Comparison of ENCODE assay signal across 8 cellular contexts in genomic region chr3:197748597-197749314, GRCh38. TPM values are rescaled to one million over a fixed set of nuclear protein-coding genes. Genes with fewer than 3 reads are reported as not detected.
DNase-seq lines count a peak whose midpoint lies in the region; ATAC-seq and TF ChIP-seq lines count a peak whose summit lies in the region.

No MANE protein-coding gene starts in this region.

- no peaks in the 10 kb centered on the region for H3K27me3 ChIP-seq in subcutaneous abdominal adipose tissue (ENCODE audit: control insufficient read depth in 5 of 5, insufficient read depth in 4 of 5, low read length in 5 of 5)

- peaks cover 2% of the 10 kb centered on the region for H3K36me3 Mint-ChIP-seq in activated CD4-positive, alpha-beta T cell treated with anti-CD3 and anti-CD28 coated beads, Interleukin-2, amount 10 ng/mL, durations not matched to agents 24 days and 14 days (ENCODE audit: low read depth)
- no peaks in the 10 kb centered on the region for H3K36me3 Mint-ChIP-seq in activated CD8-positive, alpha-beta T cell treated with anti-CD3 and anti-CD28 coated beads for 36 hours (ENCODE audit: low read depth)

- intact Hi-C loops in activated CD4-positive, alpha-beta T cell treated with anti-CD3 and anti-CD28 coated beads, Interleukin-2, amount 10 ng/mL, durations not matched to agents 24 days and 14 days (cut with micrococcal nuclease), result loop anchor here (1.0 kb wide), 1 partner anchor 11 kb away; no protein-coding TSS in a partner anchor
- intact Hi-C loops in activated CD8-positive, alpha-beta T cell treated with anti-CD3 and anti-CD28 coated beads for 36 hours (cut with micrococcal nuclease), result loop anchor here (5.0 kb wide), 1 partner anchor 44 kb away; the partner anchor contains the start of gene LRCH3

- no peak for ATAC-seq in activated CD8-positive, alpha-beta T cell treated with anti-CD3 and anti-CD28 coated beads for 36 hours
- ATAC-seq in activated CD4-positive, CD25-positive, alpha-beta regulatory T cell treated with anti-CD3 and anti-CD28 coated beads, Interleukin-2, amount 50 U/mL, for 24 hours, result no peak
- ATAC-seq in left lobe of liver, result no peak

- H3K4me1 Mint-ChIP-seq in activated CD4-positive, alpha-beta T cell treated with anti-CD3 and anti-CD28 coated beads, Interleukin-2, amount 10 ng/mL, durations not matched to agents 24 days and 14 days, result peaks cover 27% of the 10 kb centered on the region
- peaks cover 27% of the 10 kb centered on the region for H3K4me1 Mint-ChIP-seq in activated CD8-positive, alpha-beta T cell treated with anti-CD3 and anti-CD28 coated beads for 36 hours (ENCODE audit: low read depth)

- POLR2A ChIA-PET in activated CD8-positive, alpha-beta T cell treated with anti-CD3 and anti-CD28 coated beads for 36 hours (lab: Charles Lee), result interaction anchor here (1.0 to 1.8 kb wide), 3 partner anchors 10 to 42 kb away, joined by 3 to 5 read pairs (median 4); partner anchors contain the start of genes LRCH3 and RUBCN

- CTCF ChIA-PET in activated CD8-positive, alpha-beta T cell treated with anti-CD3 and anti-CD28 coated beads for 36 hours (lab: Charles Lee), result interaction anchor here (0.6 to 1.4 kb wide), 4 partner anchors 11 to 53 kb away, joined by 3 to 6 read pairs (median 4); no protein-coding TSS in a partner anchor

- H3K27me3 Mint-ChIP-seq in activated CD4-positive, alpha-beta T cell treated with anti-CD3 and anti-CD28 coated beads, Interleukin-2, amount 10 ng/mL, durations not matched to agents 24 days and 14 days, result peaks cover 4% of the 10 kb centered on the region
- H3K27me3 Mint-ChIP-seq in activated CD8-positive, alpha-beta T cell treated with anti-CD3 and anti-CD28 coated beads for 36 hours, result no peaks in the 10 kb centered on the region

- peak overlapping the region; percentile 92 for H3K4me3 Mint-ChIP-seq in activated CD4-positive, alpha-beta T cell treated with anti-CD3 and anti-CD28 coated beads, Interleukin-2, amount 10 ng/mL, durations not matched to agents 24 days and 14 days
- peak overlapping the region; percentile 98 for H3K4me3 Mint-ChIP-seq in activated CD8-positive, alpha-beta T cell treated with anti-CD3 and anti-CD28 coated beads for 36 hours

- H3K27ac ChIP-seq in subcutaneous abdominal adipose tissue (ENCODE audit: low read depth, low read length), result no peak overlapping the region

- H3K9me3 Mint-ChIP-seq in activated CD4-positive, alpha-beta T cell treated with anti-CD3 and anti-CD28 coated beads, Interleukin-2, amount 10 ng/mL, durations not matched to agents 24 days and 14 days, result no peaks in the 10 kb centered on the region
- no peaks in the 10 kb centered on the region for H3K9me3 Mint-ChIP-seq in activated CD8-positive, alpha-beta T cell treated with anti-CD3 and anti-CD28 coated beads for 36 hours

- H3K4me3 ChIP-seq in iPS-18c (ENCODE audit: insufficient read depth, low read depth, low read length) (0 out of 2 replicates have a peak overlapping the region, but pooled peaks have one; percentile 80), subcutaneous abdominal adipose tissue (ENCODE audit: low read depth in 1 of 5, low read length in 5 of 5) (peak overlapping the region; percentile 81 to 92 (median 85))

- TF ChIP-seq CTCF in activated CD8-positive, alpha-beta T cell treated with anti-CD3 and anti-CD28 coated beads for 36 hours (IDR thresholded peaks at IDR 0.05), result no peak

- H3K4me1 ChIP-seq in subcutaneous abdominal adipose tissue (ENCODE audit: control insufficient read depth in 5 of 5, insufficient read depth in 5 of 5, low read length in 5 of 5), result peaks cover 4 to 40% (median 32%) of the 10 kb centered on the region in 5 donors

- peak; percentile 43 for DNase-seq in activated CD4-positive, alpha-beta T cell treated with anti-CD3 and anti-CD28 coated beads, Interleukin-2, amount 10 ng/mL, durations not matched to agents 24 days and 14 days
- no peak for DNase-seq in activated CD4-positive, alpha-beta T cell treated with anti-CD3 and anti-CD28 coated beads for 1 hour
- no peak for DNase-seq in activated CD8-positive, alpha-beta T cell treated with anti-CD3 and anti-CD28 coated beads for 36 hours
- DNase-seq in NCI-H2196 (lab: John Stamatoyannopoulos, UW; ENCODE audit: unreplicated experiment) (no peak), left lobe of liver (ENCODE audit: low spot score) (no peak)

- H3K9me3 ChIP-seq in iPS-18c (ENCODE audit: control insufficient read depth, insufficient read depth, low read length), result no peaks in the 10 kb centered on the region
- H3K9me3 ChIP-seq in subcutaneous abdominal adipose tissue (ENCODE audit: control insufficient read depth in 5 of 5, low read length in 5 of 5), result no peaks in the 10 kb centered on the region

- no peaks in the 10 kb centered on the region for H3K36me3 ChIP-seq in subcutaneous abdominal adipose tissue (ENCODE audit: control insufficient read depth in 5 of 5, insufficient read depth in 5 of 5, low read length in 5 of 5)

- peak overlapping the region; percentile 96 for H3K27ac Mint-ChIP-seq in activated CD4-positive, alpha-beta T cell treated with anti-CD3 and anti-CD28 coated beads, Interleukin-2, amount 10 ng/mL, durations not matched to agents 24 days and 14 days
- peak overlapping the region; percentile 90 for H3K27ac Mint-ChIP-seq in activated CD8-positive, alpha-beta T cell treated with anti-CD3 and anti-CD28 coated beads for 36 hours

- H3K9ac ChIP-seq in subcutaneous abdominal adipose tissue (ENCODE audit: low read length in 5 of 5), result peak overlapping the region; percentile 43 to 95 (median 79)

RNA-seq across cellular contexts. Expression of gene FYTTD1, which starts 0.9 kb away (rescaled TPM):
- total RNA-seq in activated CD4-positive, alpha-beta T cell treated with anti-CD3 and anti-CD28 coated beads, Interleukin-2, amount 10 ng/mL, durations not matched to agents 24 days and 14 days, result 53.2 and 56.8 TPM in 2 replicates
- 10 to 100 TPM; 25.4 to 27.0 TPM for total RNA-seq in activated CD8-positive, alpha-beta T cell treated with anti-CD3 and anti-CD28 coated beads for 36 hours
- total RNA-seq in left lobe of liver, result 17.1 TPM

RNA-seq across cellular contexts. Expression of gene RUBCN, which starts 12.1 kb away (rescaled TPM):
- 38.8 and 41.0 TPM in 2 replicates for total RNA-seq in activated CD4-positive, alpha-beta T cell treated with anti-CD3 and anti-CD28 coated beads, Interleukin-2, amount 10 ng/mL, durations not matched to agents 24 days and 14 days
- 10 to 100 TPM; 27.3 to 27.7 TPM for total RNA-seq in activated CD8-positive, alpha-beta T cell treated with anti-CD3 and anti-CD28 coated beads for 36 hours
- 7.5 TPM for total RNA-seq in left lobe of liver

RNA-seq across cellular contexts. Expression of gene LRCH3, which starts 42.3 kb away (rescaled TPM):
- total RNA-seq in activated CD4-positive, alpha-beta T cell treated with anti-CD3 and anti-CD28 coated beads, Interleukin-2, amount 10 ng/mL, durations not matched to agents 24 days and 14 days, result 54.7 and 56.4 TPM in 2 replicates
- 10 to 100 TPM; 43.8 to 53.5 TPM for total RNA-seq in activated CD8-positive, alpha-beta T cell treated with anti-CD3 and anti-CD28 coated beads for 36 hours
- total RNA-seq in left lobe of liver, result 19.2 TPM
